21 cellular contexts compared by ENCODE assay signal in genomic region chr3:119161240-119161639, GRCh38. TPM values are rescaled to one million over a fixed set of nuclear protein-coding genes. Genes with fewer than 3 reads are reported as not detected.
A peak's percentile ranks its signal among the peaks of the same experiment; 100 is the strongest.
DNase-seq lines count a peak whose midpoint lies in the region; TF ChIP-seq lines count a peak whose summit lies in the region.
"Had no signal": no experiment of that assay in that cellular context is flagged by ENCODE, and none has a peak within 500 bp of the region (broad histone marks: within the 10 kb centered on the region; RNA-seq: fewer than 3 reads in every experiment).

No MANE protein-coding gene starts in this region.

- no peak overlapping the region for H3K4me3 Mint-ChIP-seq in mesothelial cell of epicardium
- H3K4me3 Mint-ChIP-seq: CD4-positive, alpha-beta T cell had no signal

- H3K27ac Mint-ChIP-seq in mesothelial cell of epicardium, result peak overlapping the region; percentile 57
- H3K27ac Mint-ChIP-seq: CD4-positive, alpha-beta T cell had no signal

- no peak for TF ChIP-seq CTCF in epithelial cell of esophagus (IDR thresholded peaks at IDR 0.05; ENCODE audit: insufficient read depth, low read depth, low read length, missing control alignments)
- TF ChIP-seq CTCF in mesothelial cell of epicardium (IDR thresholded peaks at IDR 0.05; ENCODE audit: unreplicated experiment), result no peak
- TF ChIP-seq CTCF in WERI-Rb-1 (IDR thresholded peaks at IDR 0.05; ENCODE audit: low read depth, low read length), result no peak

- H3K4me3 ChIP-seq in epithelial cell of esophagus (ENCODE audit: low read length), result no peak overlapping the region
- no peak overlapping the region for H3K4me3 ChIP-seq in urinary bladder (ENCODE audit: low read depth, low read length)
- no peak overlapping the region for H3K4me3 ChIP-seq in WERI-Rb-1 (ENCODE audit: low read depth, low read length)
- H3K4me3 ChIP-seq: BLaER1, MG63 had no signal

- H3K9me3 Mint-ChIP-seq in mesothelial cell of epicardium, result peaks cover 39% of the 10 kb centered on the region
- H3K9me3 Mint-ChIP-seq: CD4-positive, alpha-beta T cell had no signal

- no peaks in the 10 kb centered on the region for H3K9me3 ChIP-seq in WERI-Rb-1 (ENCODE audit: severe bottlenecking)
- H3K9me3 ChIP-seq: Caco-2, MG63 had no signal

- H3K4me1 ChIP-seq in urinary bladder (ENCODE audit: insufficient read depth), result no peaks in the 10 kb centered on the region
- H3K4me1 ChIP-seq: BLaER1 had no signal

- no peaks in the 10 kb centered on the region for H3K27me3 Mint-ChIP-seq in mesothelial cell of epicardium (ENCODE audit: low read depth)

- H3K36me3 ChIP-seq in urinary bladder (ENCODE audit: insufficient read depth) (no peaks in the 10 kb centered on the region), WERI-Rb-1 (no peaks in the 10 kb centered on the region)
- H3K36me3 ChIP-seq: BLaER1, MG63 had no signal

- no peaks in the 10 kb centered on the region for H3K36me3 Mint-ChIP-seq in mesothelial cell of epicardium

- DNase-seq in NCI-H2029 treated with DMSO at 0.1 percent for 48 hours (lab: John Stamatoyannopoulos, UW), result peak; percentile 57
- peak; percentile 72 for DNase-seq in epithelial cell of esophagus (ENCODE audit: low read depth)
- DNase-seq in mesothelial cell of epicardium (ENCODE audit: low spot score in 2 of 2, unreplicated experiment in 2 of 2), result no peak
- no peak for DNase-seq in ureter (ENCODE audit: low spot score)
- DNase-seq in iPS-NIHi11 (ENCODE audit: low spot score), result no peak
- no peak for DNase-seq in WERI-Rb-1
- DNase-seq: ACHN; Caco-2; CD4-positive, alpha-beta T cell; DMS153; GDM1; Kasumi-1; MG63; NCI-H1417; NCI-H1694 treated with DMSO at 0.1 percent for 48 hours; NCI-H446 treated with DMSO at 0.1 percent for 48 hours; NCI-H526 treated with DMSO at 0.1 percent for 48 hours; RPMI8226; SHP77 had no signal

- 63% methylated on average over 2 of the region's 2 CpGs for WGBS in urinary bladder

- H3K27me3 ChIP-seq in WERI-Rb-1 (ENCODE audit: insufficient read depth, low read depth, severe bottlenecking), result no peaks in the 10 kb centered on the region
- H3K27me3 ChIP-seq: BLaER1 had no signal

- H3K4me1 Mint-ChIP-seq in mesothelial cell of epicardium, result peaks cover 16% of the 10 kb centered on the region

- H3K27ac ChIP-seq in urinary bladder (ENCODE audit: low read depth) (peak overlapping the region; percentile 6), WERI-Rb-1 (no peak overlapping the region)
- H3K27ac ChIP-seq: BLaER1 had no signal

RNA-seq across cellular contexts. Expression of gene UPK1B, which starts 12.2 kb away (rescaled TPM):
- total RNA-seq in mesothelial cell of epicardium (0.22 to 0.47 TPM in 2 of 3 replicates, not detected in the other), urinary bladder (141 TPM), ureter (110 TPM)
- polyA plus RNA-seq in urinary bladder, result 19.5 TPM
- total RNA-seq: CD4-positive, alpha-beta T cell had no signal

RNA-seq across cellular contexts. Expression of gene TEX55, which starts 15.3 kb away (rescaled TPM):
- total RNA-seq in mesothelial cell of epicardium, result not detected in 3 replicates
- not detected for total RNA-seq in urinary bladder
- not detected for polyA plus RNA-seq in urinary bladder
- total RNA-seq in ureter, result not detected
- total RNA-seq: Caco-2; CD4-positive, alpha-beta T cell had no signal

Comparison
In these comparisons a context has a peak if more than half of its experiments do, and no peak if none do; other contexts are left out.
1. DNase-seq: peak in NCI-H2029 treated with DMSO at 0.1 percent for 48 hours (single experiment) and epithelial cell of esophagus (single experiment); none in mesothelial cell of epicardium (0 of 2), ureter (single experiment), iPS-NIHi11 (single experiment) and WERI-Rb-1 (single experiment).
2. RNA of gene UPK1B, which starts 12.2 kb away (total RNA-seq): 141 TPM in urinary bladder (single experiment) and 110 TPM in ureter (single experiment); 0.22 to 0.47 TPM in mesothelial cell of epicardium; every median in the first group is over 10 times any median in the second.